Comparison of ENCODE assay signal across 1 cellular context in the genomic region with DNA sequence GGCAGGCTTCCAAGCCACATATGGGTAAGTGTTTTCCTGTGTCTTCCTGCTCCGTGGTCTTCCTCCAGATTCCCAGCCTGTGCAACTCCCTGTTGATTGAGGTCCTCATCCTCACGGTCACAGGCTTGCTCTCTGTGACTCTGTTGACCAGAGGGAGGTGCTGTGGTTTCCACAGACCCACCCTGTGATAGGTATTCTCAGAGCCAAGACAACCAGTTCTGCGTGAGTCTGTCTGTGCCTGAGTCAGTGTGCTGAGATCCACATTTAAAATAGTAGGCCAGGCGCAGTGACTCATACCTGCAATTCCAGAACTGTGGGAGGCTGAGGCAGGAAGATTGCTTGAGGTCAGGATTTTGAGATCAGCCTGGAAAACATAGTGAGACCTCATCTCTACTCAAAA.
TF ChIP-seq lines count a peak whose summit lies in the region.

No MANE protein-coding gene starts in this region.

TF ChIP-seq in H1, 55 proteins besides CTCF, POLR2A, EP300 and RAD21:
- TF ChIP-seq CEBPB (IDR thresholded peaks at IDR 0.05; ENCODE audit: low read depth, low read length) (no peak), EZH2 (IDR thresholded peaks at IDR 0.05; ENCODE audit: low read depth, low read length, severe bottlenecking) (no peak), NANOG (IDR thresholded peaks at IDR 0.05; ENCODE audit: insufficient read depth, low read depth, low read length, poor library complexity, severe bottlenecking) (no peak), TEAD4 (IDR thresholded peaks at IDR 0.05; ENCODE audit: low read depth, low read length) (no peak), HDAC6 (IDR thresholded peaks at IDR 0.05; ENCODE audit: low read depth, low read length) (no peak), POLR2AphosphoS5 (IDR thresholded peaks at IDR 0.05; ENCODE audit: low read depth, low read length) (no peak), SUZ12 (IDR thresholded peaks at IDR 0.05; ENCODE audit: low read length) (no peak), KDM5A (IDR thresholded peaks at IDR 0.05; ENCODE audit: low read length) (no peak), SP1 (IDR thresholded peaks at IDR 0.05; ENCODE audit: low read depth, low read length) (no peak)
